In genomic region chr19:1833540-1833939, GRCh38 we compare ENCODE assay signal across 22 cellular contexts. TPM values are rescaled to one million over a fixed set of nuclear protein-coding genes. Genes with fewer than 3 reads are reported as not detected.
A peak's percentile ranks its signal among the peaks of the same experiment; 100 is the strongest.
DNase-seq lines count a peak whose midpoint lies in the region; ATAC-seq and TF ChIP-seq lines count a peak whose summit lies in the region.
"Had no signal": no experiment of that assay in that cellular context is flagged by ENCODE, and none has a peak within 500 bp of the region (broad histone marks: within the 10 kb centered on the region; RNA-seq: fewer than 3 reads in every experiment).

No MANE protein-coding gene starts in this region.

- no peak overlapping the region for H2AFZ ChIP-seq in neural progenitor cell (replicated peaks)
- no peak overlapping the region for H2AFZ ChIP-seq in smooth muscle cell (ENCODE audit: low read depth)

- H3K27ac Mint-ChIP-seq in neural progenitor cell = peak overlapping the region; percentile 50
- peak overlapping the region in 1 of 2 donors; percentile 59 for H3K27ac Mint-ChIP-seq in effector memory CD8-positive, alpha-beta T cell

- H3K27me3 Mint-ChIP-seq in neural progenitor cell (ENCODE audit: insufficient read depth, low read depth) = peaks cover 3% of the 10 kb centered on the region
- no peaks in the 10 kb centered on the region for H3K27me3 Mint-ChIP-seq in effector memory CD8-positive, alpha-beta T cell
- H3K27me3 Mint-ChIP-seq: activated naive CD8-positive, alpha-beta T cell treated with anti-CD3 and anti-CD28 coated beads for 36 hours; naive B cell had no signal

- H3K36me3 Mint-ChIP-seq in neural progenitor cell = no peaks in the 10 kb centered on the region
- H3K36me3 Mint-ChIP-seq in effector memory CD8-positive, alpha-beta T cell (ENCODE audit: insufficient read depth) = peaks cover 68% of the 10 kb centered on the region
- H3K36me3 Mint-ChIP-seq: immature natural killer cell, naive B cell had no signal

- intact Hi-C loops in Right ventricle myocardium superior (cut with DNase I) = no loop called here
- intact Hi-C loops in Right ventricle myocardium inferior (cut with DNase I) = no loop called here
- intact Hi-C loops in testis (cut with DNase I; ENCODE audit: low total_unique reads) = no loop called here

- H3K4me3 Mint-ChIP-seq in neural progenitor cell = no peak overlapping the region
- H3K4me3 Mint-ChIP-seq in effector memory CD8-positive, alpha-beta T cell = no peak overlapping the region
- H3K4me3 Mint-ChIP-seq: activated naive CD8-positive, alpha-beta T cell treated with anti-CD3 and anti-CD28 coated beads for 36 hours; activated T-cell treated with anti-CD3 and anti-CD28 coated beads, Interleukin-2, amount 50 U/mL, for 72 hours; immature natural killer cell; naive B cell had no signal

- DNase-seq in Right ventricle myocardium superior = no peak
- DNase-seq in Right ventricle myocardium inferior (ENCODE audit: missing footprints) = no peak
- DNase-seq in globus pallidus (ENCODE audit: low spot score) = peak; percentile 37
- DNase-seq in neural progenitor cell (ENCODE audit: low spot score) = no peak
- peak; percentile 93 for DNase-seq in testis
- DNase-seq in activated CD4-positive, CD25-positive, alpha-beta regulatory T cell treated with anti-CD3 and anti-CD28 coated beads, Interleukin-2, amount 50 U/mL, for 72 hours = no peak
- DNase-seq in smooth muscle cell (lab: John Stamatoyannopoulos, UW; ENCODE audit: unreplicated experiment) = no peak
- no peak for DNase-seq in effector memory CD8-positive, alpha-beta T cell
- DNase-seq: activated naive CD8-positive, alpha-beta T cell treated with anti-CD3 and anti-CD28 coated beads for 36 hours; activated T-cell treated with anti-CD3 and anti-CD28 coated beads, Interleukin-2, amount 50 U/mL, for 72 hours; Calu3; colonic mucosa; immature natural killer cell; naive B cell; NCI-H1092; NCI-H2081; NCI-H446 treated with DMSO at 0.1 percent for 48 hours; RPMI8226; small intestine; stimulated activated CD4-positive, alpha-beta T cell treated with anti-CD3 and anti-CD28 coated beads, Interleukin-4, amount 100 ng/mL, for 1 hour had no signal

- H3F3A ChIP-seq in neural progenitor cell (ENCODE audit: low read depth) (no peaks in the 10 kb centered on the region), smooth muscle cell (ENCODE audit: low read depth) (no peaks in the 10 kb centered on the region)

- no peak overlapping the region for H3K4me2 ChIP-seq in neural progenitor cell
- H3K4me2 ChIP-seq in smooth muscle cell = no peak overlapping the region

- H3K27me3 ChIP-seq in neural progenitor cell (no peaks in the 10 kb centered on the region), testis (no peaks in the 10 kb centered on the region), smooth muscle cell (ENCODE audit: low read depth) (no peaks in the 10 kb centered on the region)
- H3K27me3 ChIP-seq: colonic mucosa had no signal

- H3K79me2 ChIP-seq in neural progenitor cell (ENCODE audit: low read depth) (peaks cover 73% of the 10 kb centered on the region), smooth muscle cell (ENCODE audit: low read depth) (peaks cover 55% of the 10 kb centered on the region)

- H3K4me3 ChIP-seq in neural progenitor cell = no peak overlapping the region
- no peak overlapping the region for H3K4me3 ChIP-seq in testis
- no peak overlapping the region for H3K4me3 ChIP-seq in smooth muscle cell
- H3K4me3 ChIP-seq: colonic mucosa, HAP-1 had no signal

- ATAC-seq in Right ventricle myocardium superior (ENCODE audit: poor library complexity) = peak; percentile 11
- ATAC-seq in Right ventricle myocardium inferior = no peak
- ATAC-seq in effector memory CD8-positive, alpha-beta T cell (replicated peaks) = no peak
- ATAC-seq: activated CD4-positive, CD25-positive, alpha-beta regulatory T cell treated with anti-CD3 and anti-CD28 coated beads, Interleukin-2, amount 50 U/mL, for 24 hours; activated T-cell treated with anti-CD3 and anti-CD28 coated beads, Interleukin-2, amount 50 U/mL, for 72 hours had no signal

- H3K9me3 ChIP-seq in neural progenitor cell (ENCODE audit: low read depth) = no peaks in the 10 kb centered on the region
- no peaks in the 10 kb centered on the region for H3K9me3 ChIP-seq in testis
- H3K9me3 ChIP-seq in smooth muscle cell (replicated peaks; ENCODE audit: low read depth) = no peaks in the 10 kb centered on the region
- H3K9me3 ChIP-seq: colonic mucosa, HAP-1 had no signal

- peaks cover 9% of the 10 kb centered on the region for H3K4me1 Mint-ChIP-seq in neural progenitor cell
- peaks cover 6 to 21% of the 10 kb centered on the region in 2 donors for H3K4me1 Mint-ChIP-seq in effector memory CD8-positive, alpha-beta T cell (ENCODE audit: low read depth in 2 of 2)

- TF ChIP-seq CTCF in neural progenitor cell (IDR thresholded peaks at IDR 0.05) (no peak), testis (IDR thresholded peaks at IDR 0.05) (no peak), smooth muscle cell (IDR thresholded peaks at IDR 0.05; ENCODE audit: borderline replicate concordance, insufficient read depth, poor library complexity, severe bottlenecking) (no peak)

- TF ChIP-seq POLR2A in testis (IDR thresholded peaks at IDR 0.05) = no peak

- H3K9me3 Mint-ChIP-seq in neural progenitor cell = no peaks in the 10 kb centered on the region
- H3K9me3 Mint-ChIP-seq in effector memory CD8-positive, alpha-beta T cell = no peaks in the 10 kb centered on the region
- H3K9me3 Mint-ChIP-seq: activated naive CD8-positive, alpha-beta T cell treated with anti-CD3 and anti-CD28 coated beads for 36 hours; activated T-cell treated with anti-CD3 and anti-CD28 coated beads, Interleukin-2, amount 50 U/mL, for 72 hours; immature natural killer cell; naive B cell had no signal

- H4K20me1 ChIP-seq in neural progenitor cell (ENCODE audit: low read depth) (peaks cover 65% of the 10 kb centered on the region), smooth muscle cell (ENCODE audit: low read depth) (peaks cover 95% of the 10 kb centered on the region)

- H3K9ac ChIP-seq in neural progenitor cell (no peak overlapping the region), smooth muscle cell (ENCODE audit: low read depth) (no peak overlapping the region)

- 16 to 67% methylated on average over 3 to 6 of the region's 15 CpGs for WGBS in testis, 2 donors
- WGBS in smooth muscle cell (ENCODE audit: low lambda C conversion rate) = 95% methylated on average over 15 of the region's 15 CpGs

- H3K27ac ChIP-seq in neural progenitor cell (no peak overlapping the region), testis (peak overlapping the region in 1 of 2 donors; percentile 66), smooth muscle cell (ENCODE audit: low read depth) (no peak overlapping the region)
- H3K27ac ChIP-seq: colonic mucosa had no signal

- no peaks in the 10 kb centered on the region for H3K4me1 ChIP-seq in neural progenitor cell
- H3K4me1 ChIP-seq in testis = peaks cover 64% of the 10 kb centered on the region
- no peaks in the 10 kb centered on the region for H3K4me1 ChIP-seq in smooth muscle cell (ENCODE audit: low read depth)

- H3K36me3 ChIP-seq in neural progenitor cell = no peaks in the 10 kb centered on the region
- no peaks in the 10 kb centered on the region for H3K36me3 ChIP-seq in testis (ENCODE audit: low read depth, missing control alignments)
- no peaks in the 10 kb centered on the region for H3K36me3 ChIP-seq in smooth muscle cell (ENCODE audit: low read depth)
- H3K36me3 ChIP-seq: colonic mucosa had no signal

RNA-seq across cellular contexts. Expression of gene REXO1, which starts 14.7 kb away (rescaled TPM):
- 13.6 TPM for total RNA-seq in Right ventricle myocardium superior
- 17.8 TPM for total RNA-seq in Right ventricle myocardium inferior
- 12.8 and 38.7 TPM in 2 replicates for total RNA-seq in neural progenitor cell (ENCODE audit: low replicate concordance)
- total RNA-seq in testis = 100 to 1,000 TPM; 149 to 200 TPM
- 104 TPM for polyA plus RNA-seq in testis (ENCODE audit: insufficient read depth, low read depth, low replicate concordance)
- 5.0 and 10.6 TPM in 2 replicates for total RNA-seq in smooth muscle cell
- polyA plus RNA-seq in smooth muscle cell = 11.6 and 17.9 TPM in 2 replicates

RNA-seq across cellular contexts. Expression of gene ATP8B3, which starts 21.5 kb away (rescaled TPM):
- 0.46 TPM for total RNA-seq in Right ventricle myocardium superior
- 0.68 TPM for total RNA-seq in Right ventricle myocardium inferior
- total RNA-seq in neural progenitor cell (ENCODE audit: low replicate concordance) = 0.06 and 1.5 TPM in 2 replicates
- 10 to 100 TPM; 33.2 to 38.0 TPM for total RNA-seq in testis
- polyA plus RNA-seq in testis (ENCODE audit: insufficient read depth, low read depth, low replicate concordance) = 84.2 TPM
- total RNA-seq in smooth muscle cell = 2.0 and 2.8 TPM in 2 replicates
- 3.8 and 3.9 TPM in 2 replicates for polyA plus RNA-seq in smooth muscle cell

RNA-seq across cellular contexts. Expression of gene KLF16, which starts 29.8 kb away (rescaled TPM):
- total RNA-seq in Right ventricle myocardium superior (6.2 TPM), Right ventricle myocardium inferior (11.0 TPM), neural progenitor cell (ENCODE audit: low replicate concordance) (1.0 and 4.8 TPM in 2 replicates), testis (10 to 100 TPM; 14.7 to 26.5 TPM), smooth muscle cell (4.3 and 5.8 TPM in 2 replicates)
- polyA plus RNA-seq in testis (ENCODE audit: insufficient read depth, low read depth, low replicate concordance) (13.3 TPM), smooth muscle cell (15.4 and 16.7 TPM in 2 replicates)

RNA-seq across cellular contexts. Expression of gene ABHD17A, which starts 51.8 kb away (rescaled TPM):
- total RNA-seq in Right ventricle myocardium superior = 55.7 TPM
- total RNA-seq in Right ventricle myocardium inferior = 61.5 TPM
- 20.2 and 87.0 TPM in 2 replicates for total RNA-seq in neural progenitor cell (ENCODE audit: low replicate concordance)
- total RNA-seq in testis = 100 to 1,000 TPM; 127 to 140 TPM
- 51.1 TPM for polyA plus RNA-seq in testis (ENCODE audit: insufficient read depth, low read depth, low replicate concordance)
- total RNA-seq in smooth muscle cell = 42.9 and 49.2 TPM in 2 replicates
- polyA plus RNA-seq in smooth muscle cell = 98.3 and 106 TPM in 2 replicates

Comparison
In these comparisons a context has a peak if more than half of its experiments do, and no peak if none do; other contexts are left out.
1. DNase-seq: peak in globus pallidus (single experiment) and testis (single experiment); none in Right ventricle myocardium superior (single experiment), Right ventricle myocardium inferior (single experiment), neural progenitor cell (single experiment), activated CD4-positive, CD25-positive, alpha-beta regulatory T cell treated with anti-CD3 and anti-CD28 coated beads, Interleukin-2, amount 50 U/mL, for 72 hours (single experiment), smooth muscle cell (single experiment) and effector memory CD8-positive, alpha-beta T cell (0 of 3).